Comparison of ENCODE assay signal across 16 cellular contexts in genomic region chr22:38886333-38886732, GRCh38. TPM values are rescaled to one million over a fixed set of nuclear protein-coding genes. Genes with fewer than 3 reads are reported as not detected.
DNase-seq lines count a peak whose midpoint lies in the region; ATAC-seq and TF ChIP-seq lines count a peak whose summit lies in the region.
"Had no signal": no experiment of that assay in that cellular context is flagged by ENCODE, and none has a peak within 500 bp of the region (broad histone marks: within the 10 kb centered on the region; RNA-seq: fewer than 3 reads in every experiment).

No MANE protein-coding gene starts in this region.

- POLR2A ChIA-PET in activated CD4-positive, alpha-beta T cell treated with anti-CD3 and anti-CD28 coated beads for 36 hours (lab: Charles Lee): no interaction called here

- H3K27me3 Mint-ChIP-seq in activated CD4-positive, alpha-beta T cell treated with anti-CD3 and anti-CD28 coated beads for 36 hours: no peaks in the 10 kb centered on the region
- peaks cover 14 to 15% of the 10 kb centered on the region in 2 donors for H3K27me3 Mint-ChIP-seq in stimulated activated naive B cell treated with anti-CD40 and anti-IgM and Interleukin-4, amounts not matched to agents 10 μg/mL and 1 μg/mL and 100 μg/mL, for 72 hours

- H3K27ac Mint-ChIP-seq in activated CD4-positive, alpha-beta T cell treated with anti-CD3 and anti-CD28 coated beads for 36 hours: no peak overlapping the region
- peak overlapping the region; percentile 82 for H3K27ac Mint-ChIP-seq in stimulated activated naive B cell treated with anti-CD40 and anti-IgM and Interleukin-4, amounts not matched to agents 10 μg/mL and 1 μg/mL and 100 μg/mL, for 72 hours
- H3K27ac Mint-ChIP-seq: CD4-positive, alpha-beta T cell had no signal

- H3K9me3 ChIP-seq in adrenal gland (replicated peaks in 1 of 3) (no peaks in the 10 kb centered on the region), sigmoid colon (no peaks in the 10 kb centered on the region)
- H3K9me3 ChIP-seq: A549, HAP-1 had no signal

- no peaks in the 10 kb centered on the region for H3K9me3 Mint-ChIP-seq in activated CD4-positive, alpha-beta T cell treated with anti-CD3 and anti-CD28 coated beads for 36 hours (ENCODE audit: low read depth)
- H3K9me3 Mint-ChIP-seq in stimulated activated naive B cell treated with anti-CD40 and anti-IgM and Interleukin-4, amounts not matched to agents 10 μg/mL and 1 μg/mL and 100 μg/mL, for 72 hours: no peaks in the 10 kb centered on the region
- H3K9me3 Mint-ChIP-seq: CD4-positive, alpha-beta T cell had no signal

- H3K27me3 ChIP-seq in adrenal gland: no peaks in the 10 kb centered on the region
- no peaks in the 10 kb centered on the region for H3K27me3 ChIP-seq in sigmoid colon

- no peak overlapping the region for H3K4me3 Mint-ChIP-seq in activated CD4-positive, alpha-beta T cell treated with anti-CD3 and anti-CD28 coated beads for 36 hours
- H3K4me3 Mint-ChIP-seq in stimulated activated naive B cell treated with anti-CD40 and anti-IgM and Interleukin-4, amounts not matched to agents 10 μg/mL and 1 μg/mL and 100 μg/mL, for 72 hours: peak overlapping the region in 1 of 2 donors; percentile 15
- H3K4me3 Mint-ChIP-seq: CD4-positive, alpha-beta T cell had no signal

- intact Hi-C loops in activated CD4-positive, alpha-beta T cell treated with anti-CD3 and anti-CD28 coated beads for 36 hours (cut with DNase I, micrococcal nuclease): no loop called here
- intact Hi-C loops in adrenal gland (cut with DNase I): no loop called here
- intact Hi-C loops in sigmoid colon (cut with DNase I): no loop called here

- peaks cover 27% of the 10 kb centered on the region for H3K4me1 Mint-ChIP-seq in activated CD4-positive, alpha-beta T cell treated with anti-CD3 and anti-CD28 coated beads for 36 hours
- peaks cover 21 to 22% of the 10 kb centered on the region in 2 donors for H3K4me1 Mint-ChIP-seq in stimulated activated naive B cell treated with anti-CD40 and anti-IgM and Interleukin-4, amounts not matched to agents 10 μg/mL and 1 μg/mL and 100 μg/mL, for 72 hours

- no peaks in the 10 kb centered on the region for H3K36me3 Mint-ChIP-seq in activated CD4-positive, alpha-beta T cell treated with anti-CD3 and anti-CD28 coated beads for 36 hours (ENCODE audit: low read depth)
- H3K36me3 Mint-ChIP-seq in stimulated activated naive B cell treated with anti-CD40 and anti-IgM and Interleukin-4, amounts not matched to agents 10 μg/mL and 1 μg/mL and 100 μg/mL, for 72 hours: no peaks in the 10 kb centered on the region

- H3K27ac ChIP-seq in adrenal gland: peak overlapping the region in 4 of 5 donors; percentile 24 to 73 (median 61)
- no peak overlapping the region for H3K27ac ChIP-seq in sigmoid colon
- H3K27ac ChIP-seq: 22Rv1, A549, C4-2B, GM23248 had no signal

- H3K4me1 ChIP-seq in adrenal gland (replicated peaks in 1 of 2) (peaks cover 20 to 31% of the 10 kb centered on the region in 2 donors), sigmoid colon (peaks cover 0 to 22% (median 18%) of the 10 kb centered on the region in 4 donors)
- H3K4me1 ChIP-seq: Caco-2, HAP-1 had no signal

- TF ChIP-seq POLR2A in adrenal gland (IDR thresholded peaks at IDR 0.05) (peak in 1 of 2 donors; percentile 29), sigmoid colon (IDR thresholded peaks at IDR 0.05) (no peak)

- peak; percentile 9 for ATAC-seq in activated CD4-positive, alpha-beta T cell treated with anti-CD3 and anti-CD28 coated beads for 36 hours
- peak; percentile 83 to 92 for ATAC-seq in stimulated activated naive B cell treated with anti-CD40 and anti-IgM and Interleukin-4, amounts not matched to agents 10 μg/mL and 1 μg/mL and 100 μg/mL, for 72 hours (replicated peaks)
- ATAC-seq: A549, HepG2 had no signal

- TF ChIP-seq CTCF in adrenal gland (IDR thresholded peaks at IDR 0.05) (no peak), sigmoid colon (IDR thresholded peaks at IDR 0.05) (no peak)

- no peak for DNase-seq in activated CD4-positive, alpha-beta T cell treated with anti-CD3 and anti-CD28 coated beads for 36 hours
- no peak for DNase-seq in activated CD4-positive, alpha-beta T cell treated with anti-CD3 and anti-CD28 coated beads, Interleukin-2, amount 50 U/mL, for 48 hours
- DNase-seq in adrenal gland (peak in 5 of 7 donors; percentile 55 to 73 (median 61)), myocyte (ENCODE audit: low read depth) (peak; percentile 30), inferior parietal cortex (ENCODE audit: extremely low spot score) (no peak), sigmoid colon (no peak)
- no peak for DNase-seq in stimulated activated naive B cell treated with anti-CD40 and anti-IgM and Interleukin-4, amounts not matched to agents 10 μg/mL and 1 μg/mL and 100 μg/mL, for 72 hours
- DNase-seq: AML-193; Caco-2; CD4-positive, alpha-beta T cell; GM23248 had no signal

- CTCF ChIA-PET in activated CD4-positive, alpha-beta T cell treated with anti-CD3 and anti-CD28 coated beads for 36 hours (lab: Charles Lee): interaction anchor here (2.1 kb wide), 1 partner anchor 16 kb away, joined by 10 read pairs; no protein-coding TSS in a partner anchor

- WGBS in adrenal gland, 4 donors: 27 to 43% (median 39%) methylated on average over 5 of the region's 5 CpGs
- 58 to 64% methylated on average over 5 of the region's 5 CpGs for WGBS in sigmoid colon, 2 donors

- H3K4me3 ChIP-seq in adrenal gland (no peak overlapping the region), sigmoid colon (no peak overlapping the region)
- H3K4me3 ChIP-seq: A549, GM23248, HAP-1 had no signal

- no peak for TF ChIP-seq EP300 in sigmoid colon (IDR thresholded peaks at IDR 0.05)

- H3K36me3 ChIP-seq in adrenal gland (replicated peaks in 1 of 2): no peaks in the 10 kb centered on the region
- H3K36me3 ChIP-seq in sigmoid colon: no peaks in the 10 kb centered on the region
- H3K36me3 ChIP-seq: HAP-1 had no signal

RNA-seq across cellular contexts. Expression of gene CBX6, which starts 14.3 kb away (rescaled TPM):
- total RNA-seq in activated CD4-positive, alpha-beta T cell treated with anti-CD3 and anti-CD28 coated beads for 36 hours: 100 to 1,000 TPM in 1 of 2 experiments, 10 to 100 TPM in 1; 96.1 to 112 TPM
- 100 to 1,000 TPM in 1 of 8 donors, 10 to 100 TPM in 7; 48.0 to 151 (median 79.5) TPM for total RNA-seq in adrenal gland
- polyA plus RNA-seq in adrenal gland: 10 to 100 TPM; 21.0 to 87.3 (median 38.8) TPM
- 26.1 and 32.1 TPM in 2 replicates for total RNA-seq in myocyte
- polyA plus RNA-seq in myocyte (2012): 28.7 TPM
- total RNA-seq in sigmoid colon: 10 to 100 TPM; 47.2 to 90.6 (median 59.3) TPM
- polyA plus RNA-seq in sigmoid colon: 10 to 100 TPM in 1 of 3 donors, 1 to 10 TPM in 2; 4.2 to 23.8 (median 5.1) TPM

RNA-seq across cellular contexts. Expression of gene NPTXR, which starts 42.5 kb away (rescaled TPM):
- total RNA-seq in activated CD4-positive, alpha-beta T cell treated with anti-CD3 and anti-CD28 coated beads for 36 hours: 1 to 10 TPM; 1.3 to 1.4 TPM
- total RNA-seq in adrenal gland (10 to 100 TPM in 7 of 8 donors, 1 to 10 TPM in 1; 6.9 to 26.9 (median 13.4) TPM), myocyte (0.47 and 0.96 TPM in 2 replicates), sigmoid colon (10 to 100 TPM in 1 of 4 donors, 1 to 10 TPM in 3; 3.9 to 14.4 (median 5.3) TPM)
- polyA plus RNA-seq in adrenal gland (1 to 10 TPM; 3.4 to 4.7 (median 4.4) TPM), sigmoid colon (1 to 10 TPM in 1 of 3 donors, under 1 TPM in 1, not detected in 1; under 0.01 to 2.9 TPM)
- 0.50 TPM for polyA plus RNA-seq in myocyte (2012)

Comparison
In these comparisons a context has a peak if more than half of its experiments do, and no peak if none do; other contexts are left out.
1. DNase-seq: peak in adrenal gland (5 of 7) and myocyte (single experiment); none in activated CD4-positive, alpha-beta T cell treated with anti-CD3 and anti-CD28 coated beads for 36 hours (single experiment), activated CD4-positive, alpha-beta T cell treated with anti-CD3 and anti-CD28 coated beads, Interleukin-2, amount 50 U/mL, for 48 hours (0 of 2), stimulated activated naive B cell treated with anti-CD40 and anti-IgM and Interleukin-4, amounts not matched to agents 10 μg/mL and 1 μg/mL and 100 μg/mL, for 72 hours (single experiment), inferior parietal cortex (single experiment) and sigmoid colon (single experiment).
2. H3K27ac ChIP-seq: peak in adrenal gland (4 of 5); none in sigmoid colon (0 of 4).